ENCODE assay signal across 7 cellular contexts in genomic region chr9:68706579-68707201, GRCh38. TPM values are rescaled to one million over a fixed set of nuclear protein-coding genes. Genes with fewer than 3 reads are reported as not detected.
DNase-seq lines count a peak whose midpoint lies in the region; ATAC-seq lines count a peak whose summit lies in the region.

No MANE protein-coding gene starts in this region.

- DNase-seq in activated CD4-positive, alpha-beta memory T cell treated with anti-CD3 and anti-CD28 coated beads, Interleukin-2, amount 10 ng/mL, durations not matched to agents 7 days and 5 days, result no peak
- DNase-seq in NCI-H1417 treated with DMSO at 0.1 percent for 48 hours (lab: John Stamatoyannopoulos, UW) (no peak), dedifferentiated amniotic fluid mesenchymal stem cell (ENCODE audit: extremely low spot score) (no peak), NCI-H2171 (lab: John Stamatoyannopoulos, UW) (no peak)

- no peaks in the 10 kb centered on the region for H3K36me3 Mint-ChIP-seq in activated CD4-positive, alpha-beta memory T cell treated with anti-CD3 and anti-CD28 coated beads, Interleukin-2, amount 10 ng/mL, durations not matched to agents 7 days and 5 days (ENCODE audit: low read depth)

- ATAC-seq in GM18868 (IDR thresholded peaks at IDR 0.05; ENCODE audit: unreplicated experiment) (peak; percentile 57), HG02610 (IDR thresholded peaks at IDR 0.05; ENCODE audit: unreplicated experiment) (peak; percentile 56)

- POLR2A ChIA-PET in activated CD4-positive, alpha-beta memory T cell treated with anti-CD3 and anti-CD28 coated beads, Interleukin-2, amount 10 ng/mL, durations not matched to agents 7 days and 5 days (lab: Charles Lee), result no interaction called here

- peaks cover 63% of the 10 kb centered on the region for H3K27me3 Mint-ChIP-seq in activated CD4-positive, alpha-beta memory T cell treated with anti-CD3 and anti-CD28 coated beads, Interleukin-2, amount 10 ng/mL, durations not matched to agents 7 days and 5 days

- no peaks in the 10 kb centered on the region for H3K36me3 ChIP-seq in mucosa of rectum (ENCODE audit: control insufficient read depth in 2 of 2, insufficient read depth in 2 of 2, low read length in 2 of 2)

- peak overlapping the region; percentile 85 to 96 for H3K4me3 ChIP-seq in mucosa of rectum (ENCODE audit: low read length in 2 of 2)

- H3K4me3 Mint-ChIP-seq in activated CD4-positive, alpha-beta memory T cell treated with anti-CD3 and anti-CD28 coated beads, Interleukin-2, amount 10 ng/mL, durations not matched to agents 7 days and 5 days, result peak overlapping the region; percentile 79

- CTCF ChIA-PET in activated CD4-positive, alpha-beta memory T cell treated with anti-CD3 and anti-CD28 coated beads, Interleukin-2, amount 10 ng/mL, durations not matched to agents 7 days and 5 days (lab: Charles Lee), result no interaction called here

- peak overlapping the region; percentile 87 to 93 for H3K27ac ChIP-seq in mucosa of rectum (ENCODE audit: low read depth in 2 of 2, low read length in 2 of 2)

- H3K9me3 Mint-ChIP-seq in activated CD4-positive, alpha-beta memory T cell treated with anti-CD3 and anti-CD28 coated beads, Interleukin-2, amount 10 ng/mL, durations not matched to agents 7 days and 5 days, result no peaks in the 10 kb centered on the region

- peak overlapping the region; percentile 90 to 91 for H3K9ac ChIP-seq in mucosa of rectum (ENCODE audit: low read depth in 1 of 2, low read length in 2 of 2)

- H3K9me3 ChIP-seq in mucosa of rectum (ENCODE audit: control insufficient read depth in 2 of 2, low read length in 2 of 2), result no peaks in the 10 kb centered on the region

- H3K4me1 ChIP-seq in mucosa of rectum (ENCODE audit: control insufficient read depth in 2 of 2, insufficient read depth in 2 of 2, low read length in 2 of 2), result peaks cover 7 to 22% of the 10 kb centered on the region in 2 donors

- no peak overlapping the region for H3K27ac Mint-ChIP-seq in activated CD4-positive, alpha-beta memory T cell treated with anti-CD3 and anti-CD28 coated beads, Interleukin-2, amount 10 ng/mL, durations not matched to agents 7 days and 5 days

- H3K4me1 Mint-ChIP-seq in activated CD4-positive, alpha-beta memory T cell treated with anti-CD3 and anti-CD28 coated beads, Interleukin-2, amount 10 ng/mL, durations not matched to agents 7 days and 5 days, result peaks cover 19% of the 10 kb centered on the region

- H3K27me3 ChIP-seq in mucosa of rectum (ENCODE audit: control insufficient read depth in 2 of 2, insufficient read depth in 2 of 2, low read length in 2 of 2), result peaks cover 0 to 3% of the 10 kb centered on the region in 2 donors

RNA-seq across cellular contexts. Expression of gene PIP5K1B, which starts 1.6 kb away (rescaled TPM):
- total RNA-seq in activated CD4-positive, alpha-beta memory T cell treated with anti-CD3 and anti-CD28 coated beads, Interleukin-2, amount 10 ng/mL, durations not matched to agents 7 days and 5 days, result 1 to 10 TPM; 1.5 to 2.3 TPM
